In genomic region chr1:62905309-62905708, GRCh38 we compare ENCODE assay signal across 22 cellular contexts.
A peak's percentile ranks its signal among the peaks of the same experiment; 100 is the strongest.
DNase-seq lines count a peak whose midpoint lies in the region; ATAC-seq and TF ChIP-seq lines count a peak whose summit lies in the region.
"Had no signal": no experiment of that assay in that cellular context is flagged by ENCODE, and none has a peak within 500 bp of the region (broad histone marks: within the 10 kb centered on the region; RNA-seq: fewer than 3 reads in every experiment).

No MANE protein-coding gene starts in this region.

- CTCF ChIA-PET in CD4-positive, alpha-beta memory T cell (lab: Charles Lee; ENCODE audit: partially characterized antibody), result no interaction called here

- no peaks in the 10 kb centered on the region for H3K27me3 ChIP-seq in CD4-positive, alpha-beta memory T cell (ENCODE audit: insufficient read depth, low read length)
- H3K27me3 ChIP-seq: tibial nerve had no signal

- H3K27ac Mint-ChIP-seq in CD4-positive, alpha-beta memory T cell, result no peak overlapping the region
- H3K27ac Mint-ChIP-seq in mesothelial cell of epicardium, result no peak overlapping the region
- H3K27ac Mint-ChIP-seq: activated CD4-positive, alpha-beta T cell treated with anti-CD3 and anti-CD28 coated beads for 36 hours; activated CD8-positive, alpha-beta memory T cell treated with anti-CD3 and anti-CD28 coated beads, Interleukin-2, amount 10 ng/mL, durations not matched to agents 7 days and 5 days; stimulated activated naive B cell treated with anti-CD40 and anti-IgM and Interleukin-4, amounts not matched to agents 10 μg/mL and 1 μg/mL and 100 μg/mL, for 72 hours had no signal

- H3K9me3 ChIP-seq in CD4-positive, alpha-beta memory T cell (ENCODE audit: control insufficient read depth in 1 of 2, low read length in 2 of 2), result no peaks in the 10 kb centered on the region
- H3K9me3 ChIP-seq: A549, tibial nerve had no signal

- H3K4me3 Mint-ChIP-seq in CD4-positive, alpha-beta memory T cell, result no peak overlapping the region
- H3K4me3 Mint-ChIP-seq in mesothelial cell of epicardium, result no peak overlapping the region
- H3K4me3 Mint-ChIP-seq: activated CD4-positive, alpha-beta T cell treated with anti-CD3 and anti-CD28 coated beads for 36 hours; activated CD8-positive, alpha-beta memory T cell treated with anti-CD3 and anti-CD28 coated beads, Interleukin-2, amount 10 ng/mL, durations not matched to agents 7 days and 5 days; stimulated activated naive B cell treated with anti-CD40 and anti-IgM and Interleukin-4, amounts not matched to agents 10 μg/mL and 1 μg/mL and 100 μg/mL, for 72 hours had no signal

- DNase-seq in NCI-H2171 treated with DMSO at 0.1 percent for 48 hours (lab: John Stamatoyannopoulos, UW), result peak; percentile 60
- DNase-seq in NCI-H2171 (lab: John Stamatoyannopoulos, UW), result no peak
- DNase-seq in NCI-H2107 (lab: John Stamatoyannopoulos, UW), result peak; percentile 55
- peak; percentile 40 for DNase-seq in SHP77 treated with DMSO at 0.1 percent for 48 hours (lab: John Stamatoyannopoulos, UW)
- no peak for DNase-seq in SW480 (ENCODE audit: low spot score)
- no peak for DNase-seq in CD4-positive, alpha-beta memory T cell
- no peak for DNase-seq in mesothelial cell of epicardium (ENCODE audit: low spot score in 2 of 2, unreplicated experiment in 2 of 2)
- DNase-seq: activated CD4-positive, alpha-beta T cell treated with anti-CD3 and anti-CD28 coated beads for 36 hours; activated CD8-positive, alpha-beta memory T cell treated with anti-CD3 and anti-CD28 coated beads, Interleukin-2, amount 10 ng/mL, durations not matched to agents 7 days and 5 days; activated effector memory CD4-positive, alpha-beta T cell treated with Interleukin-2 at 50 U/mL for 16 hours; C1 segment of cervical spinal cord; dermis blood vessel endothelial cell; DND-41; foreskin melanocyte; left colon; NCI-H526 treated with DMSO at 0.1 percent for 48 hours; stimulated activated naive B cell treated with anti-CD40 and anti-IgM and Interleukin-4, amounts not matched to agents 10 μg/mL and 1 μg/mL and 100 μg/mL, for 72 hours; T1000 had no signal

- POLR2A ChIA-PET in CD4-positive, alpha-beta memory T cell (lab: Charles Lee; ENCODE audit: partially characterized antibody), result no interaction called here

- no peak for ATAC-seq in GM21529 (IDR thresholded peaks at IDR 0.05; ENCODE audit: unreplicated experiment)
- ATAC-seq: A549; activated CD4-positive, alpha-beta T cell treated with anti-CD3 and anti-CD28 coated beads for 36 hours; activated CD8-positive, alpha-beta memory T cell treated with anti-CD3 and anti-CD28 coated beads, Interleukin-2, amount 10 ng/mL, durations not matched to agents 7 days and 5 days; left colon; stimulated activated naive B cell treated with anti-CD40 and anti-IgM and Interleukin-4, amounts not matched to agents 10 μg/mL and 1 μg/mL and 100 μg/mL, for 72 hours had no signal

- peaks cover 2 to 11% (median 8%) of the 10 kb centered on the region in 4 donors for H3K4me1 Mint-ChIP-seq in CD4-positive, alpha-beta memory T cell
- peaks cover 11% of the 10 kb centered on the region for H3K4me1 Mint-ChIP-seq in mesothelial cell of epicardium
- H3K4me1 Mint-ChIP-seq: activated CD8-positive, alpha-beta memory T cell treated with anti-CD3 and anti-CD28 coated beads, Interleukin-2, amount 10 ng/mL, durations not matched to agents 7 days and 5 days; stimulated activated naive B cell treated with anti-CD40 and anti-IgM and Interleukin-4, amounts not matched to agents 10 μg/mL and 1 μg/mL and 100 μg/mL, for 72 hours had no signal

- no peak overlapping the region for H3K4me3 ChIP-seq in CD4-positive, alpha-beta memory T cell (ENCODE audit: low read length in 2 of 2)
- H3K4me3 ChIP-seq: A549, tibial nerve had no signal

- H3K4me1 ChIP-seq in CD4-positive, alpha-beta memory T cell (ENCODE audit: insufficient read depth, low read length), result peaks cover 11% of the 10 kb centered on the region
- H3K4me1 ChIP-seq: A549 had no signal

- H3K27ac ChIP-seq in CD4-positive, alpha-beta memory T cell (ENCODE audit: low read depth, low read length), result no peak overlapping the region
- H3K27ac ChIP-seq: A549, epithelial cell of prostate, tibial nerve had no signal

- peaks cover 0 to 2% of the 10 kb centered on the region in 2 donors for H3K27me3 Mint-ChIP-seq in CD4-positive, alpha-beta memory T cell
- H3K27me3 Mint-ChIP-seq in mesothelial cell of epicardium (ENCODE audit: low read depth), result peaks cover 6% of the 10 kb centered on the region
- H3K27me3 Mint-ChIP-seq: activated CD4-positive, alpha-beta T cell treated with anti-CD3 and anti-CD28 coated beads for 36 hours had no signal

- TF ChIP-seq CTCF in mesothelial cell of epicardium (IDR thresholded peaks at IDR 0.05; ENCODE audit: unreplicated experiment), result no peak

- H3K36me3 Mint-ChIP-seq in CD4-positive, alpha-beta memory T cell, result no peaks in the 10 kb centered on the region
- no peaks in the 10 kb centered on the region for H3K36me3 Mint-ChIP-seq in mesothelial cell of epicardium
- H3K36me3 Mint-ChIP-seq: activated CD8-positive, alpha-beta memory T cell treated with anti-CD3 and anti-CD28 coated beads, Interleukin-2, amount 10 ng/mL, durations not matched to agents 7 days and 5 days; stimulated activated naive B cell treated with anti-CD40 and anti-IgM and Interleukin-4, amounts not matched to agents 10 μg/mL and 1 μg/mL and 100 μg/mL, for 72 hours had no signal

- no peaks in the 10 kb centered on the region for H3K9me3 Mint-ChIP-seq in CD4-positive, alpha-beta memory T cell
- no peaks in the 10 kb centered on the region for H3K9me3 Mint-ChIP-seq in mesothelial cell of epicardium
- H3K9me3 Mint-ChIP-seq: stimulated activated naive B cell treated with anti-CD40 and anti-IgM and Interleukin-4, amounts not matched to agents 10 μg/mL and 1 μg/mL and 100 μg/mL, for 72 hours had no signal

- intact Hi-C loops in CD4-positive, alpha-beta memory T cell (cut with micrococcal nuclease), result no loop called here

- H3K36me3 ChIP-seq in CD4-positive, alpha-beta memory T cell (ENCODE audit: insufficient read depth, low read length), result no peaks in the 10 kb centered on the region
- H3K36me3 ChIP-seq: tibial nerve had no signal

Comparison
In these comparisons a context has a peak if more than half of its experiments do, and no peak if none do; other contexts are left out.
1. DNase-seq: peak in NCI-H2171 treated with DMSO at 0.1 percent for 48 hours (single experiment), NCI-H2107 (single experiment) and SHP77 treated with DMSO at 0.1 percent for 48 hours (single experiment); none in NCI-H2171 (single experiment), SW480 (single experiment), CD4-positive, alpha-beta memory T cell (0 of 5) and mesothelial cell of epicardium (0 of 2).